In the genomic region with DNA sequence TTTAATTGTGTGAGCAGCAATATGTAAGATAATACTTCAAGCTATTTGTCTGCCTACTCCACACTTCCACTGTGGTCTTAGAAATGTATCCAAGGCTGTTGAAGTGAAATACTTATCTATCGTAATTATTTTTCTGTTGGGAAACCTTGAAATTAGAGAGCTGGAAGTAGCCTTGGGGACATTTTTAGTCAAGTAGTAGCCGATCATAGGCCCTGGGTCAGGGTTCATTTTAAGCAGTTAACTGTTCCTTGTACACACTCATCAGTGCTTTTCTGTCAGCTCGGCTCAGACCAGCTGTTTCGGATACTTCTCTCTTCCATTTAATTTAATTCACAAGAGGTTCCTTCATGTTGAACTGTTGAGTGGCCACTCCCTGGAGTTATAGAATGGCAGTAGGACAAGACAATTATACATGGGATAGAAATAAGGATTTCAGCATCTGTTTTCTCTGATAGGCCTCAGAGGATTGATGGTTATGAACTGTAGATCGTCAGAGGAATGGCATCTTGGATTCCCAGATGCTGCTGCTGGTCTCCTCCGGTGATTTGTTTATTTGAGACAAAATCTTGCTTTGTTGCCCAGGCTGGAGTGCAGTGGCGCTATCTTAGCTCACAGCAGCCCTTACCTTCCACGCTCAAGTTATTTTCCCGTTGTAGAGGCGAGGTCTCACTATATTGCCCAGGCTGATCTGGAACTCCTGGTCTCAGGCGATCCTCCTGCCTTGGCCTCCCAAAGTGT, we compare ENCODE assay signal across 16 cellular contexts. TPM values are rescaled to one million over a fixed set of nuclear protein-coding genes. Genes with fewer than 3 reads are reported as not detected.
DNase-seq lines count a peak whose midpoint lies in the region; ATAC-seq and TF ChIP-seq lines count a peak whose summit lies in the region.
"Had no signal": no experiment of that assay in that cellular context is flagged by ENCODE, and none has a peak within 500 bp of the region (broad histone marks: within the 10 kb centered on the region; RNA-seq: fewer than 3 reads in every experiment).

No MANE protein-coding gene starts in this region.

- peaks cover 0 to 12% (median 0%) of the 10 kb centered on the region in 5 donors for H3K36me3 Mint-ChIP-seq in naive thymus-derived CD4-positive, alpha-beta T cell

- H3K18ac ChIP-seq in IMR-90 (ENCODE audit: low read depth, low read length) = no peak overlapping the region

- TF ChIP-seq POLR2A in IMR-90 (IDR thresholded peaks at IDR 0.05; ENCODE audit: low read depth, low read length) = no peak
- no peak for TF ChIP-seq POLR2A in ovary (IDR thresholded peaks at IDR 0.05)

- H3K9me3 Mint-ChIP-seq in naive thymus-derived CD4-positive, alpha-beta T cell = no peaks in the 10 kb centered on the region

- H2BK120ac ChIP-seq in IMR-90 (ENCODE audit: low read depth, low read length) = no peak overlapping the region

- H2BK5ac ChIP-seq in IMR-90 (ENCODE audit: low read depth, low read length, poor library complexity, severe bottlenecking) = no peak overlapping the region

- H3K27ac ChIP-seq in ACC112 (ENCODE audit: low read depth, low read length) (0 out of 2 replicates have a peak overlapping the region, but pooled peaks have one; percentile 6), IMR-90 (ENCODE audit: insufficient read depth, low read length) (no peak overlapping the region), brain microvascular endothelial cell (peak overlapping the region; percentile 7), ovary (peak overlapping the region in 1 of 2 donors; percentile 28)
- H3K27ac ChIP-seq in naive thymus-derived CD4-positive, alpha-beta T cell (ENCODE audit: low read depth, low read length) = no peak overlapping the region

- H4K8ac ChIP-seq in IMR-90 (ENCODE audit: low read depth in 2 of 2, low read length in 2 of 2) = no peak overlapping the region

- no peak overlapping the region for H4K5ac ChIP-seq in IMR-90 (ENCODE audit: low read depth, low read length)

- H3K9me1 ChIP-seq in IMR-90 (ENCODE audit: insufficient read depth, low read length) = peaks cover 25% of the 10 kb centered on the region

- H3K14ac ChIP-seq in IMR-90 (replicated peaks; ENCODE audit: low read depth, low read length) = no peak overlapping the region

- no peak for TF ChIP-seq RAD21 in IMR-90 (IDR thresholded peaks at IDR 0.05; ENCODE audit: low read length)

- TF ChIP-seq CTCF in IMR-90 (conservative IDR thresholded peaks at IDR 0.05; ENCODE audit: low read depth, low read length) (no peak), brain microvascular endothelial cell (IDR thresholded peaks at IDR 0.05; ENCODE audit: low read depth, low read length, missing control alignments) (no peak), ovary (IDR thresholded peaks at IDR 0.05) (no peak)

- POLR2A ChIA-PET in IMR-90 (lab: Charles Lee; ENCODE audit: unreplicated experiment) = no interaction called here
- POLR2A ChIA-PET in naive thymus-derived CD4-positive, alpha-beta T cell (lab: Charles Lee) = interaction anchor here (0.6 to 4.0 kb wide), 4 partner anchors 10 to 21 kb away, joined by 3 to 18 read pairs (median 3); partner anchors contain the start of gene USP3

- no TSS peak for BruUV-seq in IMR-90 (replicated peaks; lab: Mats Ljungman, UMichigan)

- H3K9me3 ChIP-seq in IMR-90 (ENCODE audit: control insufficient read depth, insufficient read depth, low read length) (no peaks in the 10 kb centered on the region), ovary (no peaks in the 10 kb centered on the region)
- H3K9me3 ChIP-seq in naive thymus-derived CD4-positive, alpha-beta T cell (ENCODE audit: control insufficient read depth in 2 of 3, low read length in 3 of 3) = no peaks in the 10 kb centered on the region

- H3K27ac Mint-ChIP-seq in naive thymus-derived CD4-positive, alpha-beta T cell = peak overlapping the region in 3 of 9 donors; percentile 23 to 45 (median 25)

- H3K36me3 ChIP-seq in ACC112 (ENCODE audit: insufficient read depth, low read length) = no peaks in the 10 kb centered on the region
- H3K36me3 ChIP-seq in IMR-90 (ENCODE audit: control insufficient read depth, insufficient read depth, low read length) = no peaks in the 10 kb centered on the region
- no peaks in the 10 kb centered on the region for H3K36me3 ChIP-seq in brain microvascular endothelial cell (replicated peaks)
- no peaks in the 10 kb centered on the region for H3K36me3 ChIP-seq in naive thymus-derived CD4-positive, alpha-beta T cell (ENCODE audit: control insufficient read depth in 2 of 3, insufficient read depth in 3 of 3, low read length in 3 of 3)
- no peaks in the 10 kb centered on the region for H3K36me3 ChIP-seq in ovary

- dilution Hi-C loops in IMR-90 (cut with HindIII; ENCODE audit: low sequenced_read_pairs, unreplicated experiment) = no loop called here

- H3K79me1 ChIP-seq in IMR-90 (ENCODE audit: low read depth in 1 of 2, low read length in 2 of 2) = peaks cover 28 to 81% of the 10 kb centered on the region in 2 experiments

- CTCF ChIA-PET in IMR-90 (lab: Yijun Ruan, JAX) = interaction anchor here (0.6 kb wide), 1 partner anchor 367 kb away, joined by 3 read pairs; no protein-coding TSS in a partner anchor
- CTCF ChIA-PET in naive thymus-derived CD4-positive, alpha-beta T cell (lab: Charles Lee) = interaction anchor here (1.1 kb wide), 1 partner anchor 28 kb away, joined by 3 read pairs; no protein-coding TSS in a partner anchor

- no peak overlapping the region for H2BK20ac ChIP-seq in IMR-90 (ENCODE audit: low read depth, low read length)

- 0 out of 2 replicates have a peak overlapping the region, but pooled peaks have one; percentile 6 for H3K23ac ChIP-seq in IMR-90 (ENCODE audit: low read depth, low read length)

- peaks cover 54 to 100% (median 96%) of the 10 kb centered on the region in 7 donors for H3K4me1 Mint-ChIP-seq in naive thymus-derived CD4-positive, alpha-beta T cell

- peak overlapping the region; percentile 50; the same call in 1 of the 2 replicates for H2AK5ac ChIP-seq in IMR-90 (ENCODE audit: low read depth, low read length)

- H3K27me3 ChIP-seq in ACC112 (ENCODE audit: insufficient read depth, low read length) (no peaks in the 10 kb centered on the region), IMR-90 (ENCODE audit: control insufficient read depth, insufficient read depth, low read length) (no peaks in the 10 kb centered on the region), brain microvascular endothelial cell (replicated peaks) (no peaks in the 10 kb centered on the region), ovary (no peaks in the 10 kb centered on the region)
- no peaks in the 10 kb centered on the region for H3K27me3 ChIP-seq in naive thymus-derived CD4-positive, alpha-beta T cell (ENCODE audit: control insufficient read depth in 2 of 2, insufficient read depth in 2 of 2, low read length in 2 of 2)

- no peak overlapping the region for H2AFZ ChIP-seq in ACC112 (ENCODE audit: low read length, unreplicated experiment)
- no peak overlapping the region for H2AFZ ChIP-seq in IMR-90 (replicated peaks; ENCODE audit: low read length, poor library complexity)

- no peak overlapping the region for H4K91ac ChIP-seq in IMR-90 (ENCODE audit: insufficient read depth, low read depth, low read length)

- no peak overlapping the region for H3K4me2 ChIP-seq in IMR-90 (ENCODE audit: low read depth, low read length)

- DNase-seq in IMR-90 (peak; percentile 73), brain microvascular endothelial cell (no peak), ovary (no peak), DMS 273 (lab: John Stamatoyannopoulos, UW; ENCODE audit: unreplicated experiment) (no peak)
- no peak for DNase-seq in naive thymus-derived CD4-positive, alpha-beta T cell
- DNase-seq: activated CD4-positive, alpha-beta T cell treated with anti-CD3 and anti-CD28 coated beads, Interleukin-2, amount 50 U/mL, for 4 hours; activated gamma-delta T cell treated with Interleukin-2 at 50 U/mL for 16 hours; AML-193; GOT3; MM.1S; occipital lobe; OCI-M1; T-helper 2 cell had no signal

- WGBS in IMR-90 (ENCODE audit: extremely low coverage in 2 of 2, insufficient read length in 1 of 2), 2 experiments = 82% methylated on average over 5 of the region's 11 CpGs; no CpG with 5 or more reads in 1 of the 2 experiments
- WGBS in ovary, 3 donors = 46 to 56% (median 54%) methylated on average over 11 of the region's 11 CpGs

- H3K4me1 ChIP-seq in ACC112 (ENCODE audit: control insufficient read depth, insufficient read depth, low read length, unreplicated experiment) = peaks cover 62% of the 10 kb centered on the region
- H3K4me1 ChIP-seq in IMR-90 (ENCODE audit: control insufficient read depth, insufficient read depth, low read length) = peaks cover 22% of the 10 kb centered on the region
- H3K4me1 ChIP-seq in naive thymus-derived CD4-positive, alpha-beta T cell (ENCODE audit: control insufficient read depth in 2 of 2, insufficient read depth in 2 of 2, low read length in 2 of 2) = peaks cover 52 to 61% of the 10 kb centered on the region in 2 donors
- H3K4me1 ChIP-seq in ovary (ENCODE audit: insufficient read depth) = peaks cover 32% of the 10 kb centered on the region

- H3K4me3 ChIP-seq in ACC112 (ENCODE audit: low read depth, low read length) (no peak overlapping the region), IMR-90 (ENCODE audit: insufficient read depth, low read depth, low read length) (no peak overlapping the region), brain microvascular endothelial cell (ENCODE audit: low read depth, low read length) (no peak overlapping the region), ovary (no peak overlapping the region)
- no peak overlapping the region for H3K4me3 ChIP-seq in naive thymus-derived CD4-positive, alpha-beta T cell (ENCODE audit: low read length)

- H3K4ac ChIP-seq in IMR-90 (ENCODE audit: low read depth, low read length) = no peak overlapping the region

- TF ChIP-seq EP300 in ovary (IDR thresholded peaks at IDR 0.05) = no peak

- ATAC-seq in IMR-90 (ENCODE audit: low read depth) (peak; percentile 44; the same call in 1 of the 2 replicates), GM18870 (IDR thresholded peaks at IDR 0.05; ENCODE audit: unreplicated experiment) (no peak), HG02588 (IDR thresholded peaks at IDR 0.05; ENCODE audit: unreplicated experiment) (no peak)
- ATAC-seq in naive thymus-derived CD4-positive, alpha-beta T cell = no peak

- peaks cover 98% of the 10 kb centered on the region for H3K79me2 ChIP-seq in ACC112 (ENCODE audit: control insufficient read depth, insufficient read depth, low read length, unreplicated experiment)

- peak overlapping the region in 8 of 10 donors; percentile 7 to 69 (median 48) for H3K4me3 Mint-ChIP-seq in naive thymus-derived CD4-positive, alpha-beta T cell

- no peak overlapping the region for H3K9ac ChIP-seq in IMR-90 (ENCODE audit: low read depth, low read length)

- H4K20me1 ChIP-seq in IMR-90 (ENCODE audit: insufficient read depth, low read length) = peaks cover 67% of the 10 kb centered on the region

- intact Hi-C loops in IMR-90 (cut with micrococcal nuclease) (no loop called here), ovary (cut with DNase I) (no loop called here)
- intact Hi-C loops in naive thymus-derived CD4-positive, alpha-beta T cell (cut with micrococcal nuclease) = loop anchor here in 1 of 2 donors (2.0 kb wide), 1 partner anchor 13 kb away; no protein-coding TSS in a partner anchor

- H2AK9ac ChIP-seq in IMR-90 (replicated peaks; ENCODE audit: low read depth, low read length, poor library complexity) = no peak overlapping the region

- H2BK15ac ChIP-seq in IMR-90 (ENCODE audit: low read depth, low read length) = no peak overlapping the region

- H3K27me3 Mint-ChIP-seq in naive thymus-derived CD4-positive, alpha-beta T cell = no peaks in the 10 kb centered on the region

- in situ Hi-C loops in IMR-90 (cut with MboI; ENCODE audit: low sequenced_read_pairs) (no loop called here), brain microvascular endothelial cell (cut with HindIII; ENCODE audit: low pct_ligation_motif_present, low sequenced_read_pairs) (no loop called here)

- H3K56ac ChIP-seq in IMR-90 (ENCODE audit: extremely low read depth, insufficient read depth, low read length) = no peak overlapping the region

RNA-seq across cellular contexts. Expression of gene USP3, which starts 17.2 kb away (rescaled TPM):
- total RNA-seq in IMR-90 (2012; rRNA removed) (46.7 and 52.3 TPM in 2 replicates), ovary (10 to 100 TPM; 41.5 to 76.0 (median 62.9) TPM)
- polyA plus RNA-seq in IMR-90 (2012; rRNA removed) (13.7 and 17.3 TPM in 2 replicates), ovary (10 to 100 TPM; 21.1 to 35.9 TPM)
- 6.2 and 15.2 TPM in 2 replicates for polyA plus RNA-seq in IMR-90 (2012; cell fraction: cytosol; rRNA removed)
- 23.8 and 84.1 TPM in 2 replicates for polyA plus RNA-seq in IMR-90 (2012; cell fraction: nucleus; rRNA removed; ENCODE audit: low replicate concordance)
- 100 to 1,000 TPM in 4 of 5 experiments, 10 to 100 TPM in 1; 64.2 to 288 (median 155) TPM for total RNA-seq in naive thymus-derived CD4-positive, alpha-beta T cell
- 10 to 100 TPM; 53.3 to 62.8 TPM for polyA plus RNA-seq in naive thymus-derived CD4-positive, alpha-beta T cell

Comparison
In these comparisons a context has a peak if more than half of its experiments do, and no peak if none do; other contexts are left out.
1. H3K27ac ChIP-seq: peak in ACC112 (single experiment) and brain microvascular endothelial cell (single experiment); none in IMR-90 (single experiment) and naive thymus-derived CD4-positive, alpha-beta T cell (single experiment).